In genomic region chr16:23069844-23070243, GRCh38 we compare ENCODE assay signal across 22 cellular contexts.
"Had no signal": no experiment of that assay in that cellular context is flagged by ENCODE, and none has a peak within 500 bp of the region (broad histone marks: within the 10 kb centered on the region; RNA-seq: fewer than 3 reads in every experiment).

No MANE protein-coding gene starts in this region.

- H3K27ac Mint-ChIP-seq: naive thymus-derived CD8-positive, alpha-beta T cell; nephron; stimulated activated memory B cell treated with anti-CD40 and anti-IgM and Interleukin-4, amounts not matched to agents 10 μg/mL and 1 μg/mL and 100 μg/mL, for 72 hours; stimulated activated naive CD8-positive, alpha-beta T cell treated with anti-CD3 and anti-CD28 coated beads, Interleukin-15, amount 100 ng/mL, for 72 hours had no signal

- H3K27ac ChIP-seq: hepatocyte, lower lobe of right lung, pancreas, spleen, tibial nerve, upper lobe of left lung, vagina had no signal

- H3K4me1 Mint-ChIP-seq: naive thymus-derived CD8-positive, alpha-beta T cell; neural crest cell; stimulated activated memory B cell treated with anti-CD40 and anti-IgM and Interleukin-4, amounts not matched to agents 10 μg/mL and 1 μg/mL and 100 μg/mL, for 72 hours; stimulated activated naive CD8-positive, alpha-beta T cell treated with anti-CD3 and anti-CD28 coated beads, Interleukin-15, amount 100 ng/mL, for 72 hours had no signal

- ATAC-seq: heart right ventricle; lower lobe of right lung; naive thymus-derived CD8-positive, alpha-beta T cell; pancreas; sciatic nerve; stimulated activated memory B cell treated with anti-CD40 and anti-IgM and Interleukin-4, amounts not matched to agents 10 μg/mL and 1 μg/mL and 100 μg/mL, for 72 hours; stimulated activated naive CD8-positive, alpha-beta T cell treated with anti-CD3 and anti-CD28 coated beads, Interleukin-15, amount 100 ng/mL, for 72 hours had no signal

- H3K27me3 ChIP-seq: heart right ventricle, hepatocyte, pancreas, right atrium auricular region, spleen, tibial nerve, upper lobe of left lung, vagina had no signal

- H3K4me3 ChIP-seq: heart right ventricle, hepatocyte, lower lobe of right lung, pancreas, right atrium auricular region, spleen, tibial nerve, upper lobe of left lung, vagina had no signal

- H3K9me3 ChIP-seq: heart right ventricle, lower lobe of right lung, pancreas, right atrium auricular region, spleen, tibial nerve, upper lobe of left lung, vagina had no signal

- H3K4me3 Mint-ChIP-seq: naive thymus-derived CD8-positive, alpha-beta T cell; nephron; neural crest cell; stimulated activated memory B cell treated with anti-CD40 and anti-IgM and Interleukin-4, amounts not matched to agents 10 μg/mL and 1 μg/mL and 100 μg/mL, for 72 hours; stimulated activated naive CD8-positive, alpha-beta T cell treated with anti-CD3 and anti-CD28 coated beads, Interleukin-15, amount 100 ng/mL, for 72 hours had no signal

- DNase-seq: heart right ventricle; lower lobe of right lung; mammary epithelial cell; mesenchymal stem cell; naive thymus-derived CD8-positive, alpha-beta T cell; nucleus accumbens; pancreas; small intestine; spleen; stimulated activated CD4-positive, alpha-beta T cell treated with anti-CD3 and anti-CD28 coated beads, Interleukin-4, amount 100 ng/mL, for 24 hours; stimulated activated naive CD4-positive, alpha-beta T cell treated with Interleukin-2 at 50 U/mL for 16 hours; stimulated activated naive CD8-positive, alpha-beta T cell treated with anti-CD3 and anti-CD28 coated beads, Interleukin-15, amount 100 ng/mL, for 72 hours; substantia nigra; upper lobe of left lung had no signal

- H3K9me3 Mint-ChIP-seq: naive thymus-derived CD8-positive, alpha-beta T cell; nephron; neural crest cell; stimulated activated memory B cell treated with anti-CD40 and anti-IgM and Interleukin-4, amounts not matched to agents 10 μg/mL and 1 μg/mL and 100 μg/mL, for 72 hours; stimulated activated naive CD8-positive, alpha-beta T cell treated with anti-CD3 and anti-CD28 coated beads, Interleukin-15, amount 100 ng/mL, for 72 hours had no signal

- H3K4me1 ChIP-seq: pancreas had no signal
